ENCODE assay signal across 15 cellular contexts in the genomic region with DNA sequence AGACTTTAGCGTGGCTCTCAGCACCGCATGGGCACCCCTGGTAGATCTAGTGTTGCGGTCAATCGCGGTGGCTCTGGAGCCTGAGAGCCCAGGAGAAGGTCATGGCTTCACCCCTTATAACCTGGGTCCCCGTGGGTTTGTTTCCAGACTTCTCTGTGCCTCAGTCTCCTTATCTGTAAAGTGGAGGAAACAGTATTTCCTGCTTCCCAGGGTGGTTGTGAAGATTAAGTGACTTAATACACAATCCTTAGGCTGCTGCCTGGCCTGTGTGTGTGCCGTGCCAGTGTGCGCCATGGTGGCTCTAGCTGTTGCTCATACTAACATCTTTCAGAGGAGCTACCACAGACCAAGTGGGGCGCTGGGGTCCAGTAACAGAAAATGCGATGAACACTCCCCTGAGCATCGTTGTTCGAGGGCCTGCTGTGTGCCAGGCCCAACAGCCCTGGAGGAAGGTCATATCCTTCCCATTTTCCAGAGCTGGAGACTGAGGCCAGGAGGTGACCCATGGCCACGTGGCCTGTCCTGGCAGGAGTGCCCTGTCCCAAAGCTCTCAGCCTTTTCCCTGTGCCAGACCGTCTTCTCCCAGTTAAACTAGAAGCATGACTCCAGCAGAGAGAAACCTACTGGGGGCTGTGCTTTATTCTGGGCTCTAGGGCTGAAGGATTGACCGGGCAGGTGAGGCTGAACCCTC.
DNase-seq lines count a peak whose midpoint lies in the region; ATAC-seq, FAIRE-seq and TF ChIP-seq lines count a peak whose summit lies in the region.
"Had no signal": no experiment of that assay in that cellular context is flagged by ENCODE, and none has a peak within 500 bp of the region (broad histone marks: within the 10 kb centered on the region; RNA-seq: fewer than 3 reads in every experiment).

No MANE protein-coding gene starts in this region.

- no peak overlapping the region for H3K18ac ChIP-seq in IMR-90 (ENCODE audit: low read depth, low read length)

- H3K36me3 Mint-ChIP-seq in progenitor cell of endocrine pancreas (ENCODE audit: insufficient read depth), result peaks cover 5% of the 10 kb centered on the region
- H3K36me3 Mint-ChIP-seq in naive thymus-derived CD4-positive, alpha-beta T cell, result peaks cover 0 to 15% (median 7%) of the 10 kb centered on the region in 5 donors

- ATAC-seq in IMR-90 (ENCODE audit: low read depth) (no peak), HG03175 (IDR thresholded peaks at IDR 0.05; ENCODE audit: unreplicated experiment) (no peak), omental fat pad (ENCODE audit: low FRiP score) (no peak)
- ATAC-seq in naive thymus-derived CD4-positive, alpha-beta T cell, result no peak
- ATAC-seq: activated T-cell treated with anti-CD3 and anti-CD28 coated beads, Interleukin-2, amount 50 U/mL, for 4 hours had no signal

- no peak overlapping the region for H2AK9ac ChIP-seq in IMR-90 (replicated peaks; ENCODE audit: low read depth, low read length, poor library complexity)

- H4K5ac ChIP-seq in IMR-90 (ENCODE audit: low read depth, low read length), result no peak overlapping the region

- H3K9me3 ChIP-seq in IMR-90 (ENCODE audit: control insufficient read depth, insufficient read depth, low read length) (peaks cover 3% of the 10 kb centered on the region), adipocyte (ENCODE audit: control insufficient read depth, low read length) (no peaks in the 10 kb centered on the region), keratinocyte (ENCODE audit: control insufficient read depth, low read depth, low read length) (no peaks in the 10 kb centered on the region)
- H3K9me3 ChIP-seq in naive thymus-derived CD4-positive, alpha-beta T cell (ENCODE audit: control insufficient read depth in 2 of 3, low read length in 3 of 3), result no peaks in the 10 kb centered on the region
- H3K9me3 ChIP-seq: adrenal gland, BE2C, SJCRH30 had no signal

- H3K14ac ChIP-seq in IMR-90 (replicated peaks; ENCODE audit: low read depth, low read length), result no peak overlapping the region

- H3K23ac ChIP-seq in IMR-90 (ENCODE audit: low read depth, low read length), result no peak overlapping the region

- no peak overlapping the region for H2BK5ac ChIP-seq in IMR-90 (ENCODE audit: low read depth, low read length, poor library complexity, severe bottlenecking)

- H3K4me2 ChIP-seq in IMR-90 (ENCODE audit: low read depth, low read length) (no peak overlapping the region), keratinocyte (ENCODE audit: control insufficient read depth, extremely low read depth, insufficient read depth, low read depth, low read length) (peak overlapping the region; percentile 20)

- H3K27me3 ChIP-seq in IMR-90 (ENCODE audit: control insufficient read depth, insufficient read depth, low read length) (no peaks in the 10 kb centered on the region), adipocyte (replicated peaks; ENCODE audit: control insufficient read depth, insufficient read depth, low read length) (no peaks in the 10 kb centered on the region), keratinocyte (ENCODE audit: control insufficient read depth, extremely low read depth, insufficient read depth, low read length) (no peaks in the 10 kb centered on the region)
- H3K27me3 ChIP-seq in naive thymus-derived CD4-positive, alpha-beta T cell (ENCODE audit: control insufficient read depth in 2 of 2, insufficient read depth in 2 of 2, low read length in 2 of 2), result no peaks in the 10 kb centered on the region
- H3K27me3 ChIP-seq: adrenal gland, BE2C, SJCRH30 had no signal

- H4K20me1 ChIP-seq in IMR-90 (ENCODE audit: insufficient read depth, low read length) (peaks cover 17% of the 10 kb centered on the region), keratinocyte (ENCODE audit: control insufficient read depth, extremely low read depth, insufficient read depth, low read length) (no peaks in the 10 kb centered on the region)

- peaks cover 3% of the 10 kb centered on the region; the same call in 1 of the 2 replicates for H3K36me3 ChIP-seq in IMR-90 (ENCODE audit: control insufficient read depth, insufficient read depth, low read length)
- no peaks in the 10 kb centered on the region for H3K36me3 ChIP-seq in adipocyte (ENCODE audit: control insufficient read depth, insufficient read depth, low read length, severe bottlenecking)
- H3K36me3 ChIP-seq in keratinocyte (ENCODE audit: control insufficient read depth in 2 of 2, extremely low read depth in 1 of 2, insufficient read depth in 2 of 2, low read length in 2 of 2), result peaks cover 10 to 20% of the 10 kb centered on the region in 2 experiments
- H3K36me3 ChIP-seq in naive thymus-derived CD4-positive, alpha-beta T cell (ENCODE audit: control insufficient read depth in 2 of 3, insufficient read depth in 3 of 3, low read length in 3 of 3), result peaks cover 0 to 13% (median 0%) of the 10 kb centered on the region in 3 experiments
- H3K36me3 ChIP-seq: adrenal gland, BE2C, SJCRH30 had no signal

- dilution Hi-C loops in IMR-90 (cut with HindIII; ENCODE audit: low sequenced_read_pairs, unreplicated experiment) (no loop called here), keratinocyte (cut with MboI; ENCODE audit: extremely low pct_ligation_motif_present, low sequenced_read_pairs) (no loop called here)

- in situ Hi-C loops in IMR-90 (cut with MboI; ENCODE audit: low sequenced_read_pairs), result no loop called here

- no peak for TF ChIP-seq RAD21 in IMR-90 (IDR thresholded peaks at IDR 0.05; ENCODE audit: low read length)

- H3K4me1 ChIP-seq in IMR-90 (ENCODE audit: control insufficient read depth, insufficient read depth, low read length) (peaks cover 13% of the 10 kb centered on the region), adipocyte (ENCODE audit: control insufficient read depth, insufficient read depth, low read length) (peaks cover 41% of the 10 kb centered on the region), keratinocyte (ENCODE audit: control insufficient read depth, extremely low read depth, insufficient read depth, low read length) (peaks cover 38% of the 10 kb centered on the region)
- no peaks in the 10 kb centered on the region for H3K4me1 ChIP-seq in naive thymus-derived CD4-positive, alpha-beta T cell (ENCODE audit: control insufficient read depth in 2 of 2, insufficient read depth in 2 of 2, low read length in 2 of 2)
- H3K4me1 ChIP-seq: BE2C, SJCRH30 had no signal

- no peak overlapping the region; the same call in 2 of the 3 replicates for H2BK15ac ChIP-seq in IMR-90 (ENCODE audit: low read depth, low read length)

- FAIRE-seq in keratinocyte (lab: Jason Lieb, UNC), result no peak

- WGBS in IMR-90 (ENCODE audit: extremely low coverage in 2 of 2, insufficient read length in 1 of 2), 2 experiments, result 100% methylated on average over 4 of the region's 15 CpGs; no CpG with 5 or more reads in 1 of the 2 experiments

- no peak overlapping the region for H3K27ac ChIP-seq in IMR-90 (ENCODE audit: insufficient read depth, low read length)
- peak overlapping the region; percentile 32 for H3K27ac ChIP-seq in keratinocyte (ENCODE audit: control insufficient read depth, insufficient read depth, low read length)
- H3K27ac ChIP-seq in naive thymus-derived CD4-positive, alpha-beta T cell (ENCODE audit: low read depth, low read length), result no peak overlapping the region
- H3K27ac ChIP-seq: SJCRH30 had no signal

- DNase-seq in IMR-90, result no peak
- DNase-seq in adipocyte (ENCODE audit: low read depth), result no peak
- DNase-seq in keratinocyte (ENCODE audit: low read depth, low spot score), result no peak
- DNase-seq in progenitor cell of endocrine pancreas (ENCODE audit: low spot score, unreplicated experiment), result no peak
- DNase-seq in NCI-H1092 (lab: John Stamatoyannopoulos, UW), result no peak
- no peak for DNase-seq in omental fat pad (ENCODE audit: low spot score)
- DNase-seq in naive thymus-derived CD4-positive, alpha-beta T cell, result no peak
- DNase-seq: activated CD4-positive, alpha-beta T cell treated with anti-CD3 and anti-CD28 coated beads, Interleukin-2, amount 50 U/mL, for 1 hour; activated T-cell treated with anti-CD3 and anti-CD28 coated beads, Interleukin-2, amount 50 U/mL, for 4 hours; BE2C; NK-92 treated with Interleukin-12 subunit alpha and Interleukin-12 subunit beta, amount 100 ng/mL, for 24 hours; SJCRH30; T1000 had no signal

- TF ChIP-seq CTCF in IMR-90 (conservative IDR thresholded peaks at IDR 0.05; ENCODE audit: low read depth, low read length) (no peak), keratinocyte (optimal IDR thresholded peaks at IDR 0.05 in 1 of 3, IDR thresholded peaks at IDR 0.05 in 1 of 3, conservative IDR thresholded peaks at IDR 0.05 in 1 of 3; ENCODE audit: extremely low read depth in 1 of 3, insufficient read depth in 2 of 3, low read length in 3 of 3) (no peak), progenitor cell of endocrine pancreas (IDR thresholded peaks at IDR 0.05; ENCODE audit: unreplicated experiment) (no peak), omental fat pad (IDR thresholded peaks at IDR 0.05) (no peak)

- H3K4me1 Mint-ChIP-seq in progenitor cell of endocrine pancreas (ENCODE audit: low read depth), result peaks cover 13% of the 10 kb centered on the region
- H3K4me1 Mint-ChIP-seq in naive thymus-derived CD4-positive, alpha-beta T cell, result peaks cover 6 to 27% (median 12%) of the 10 kb centered on the region in 7 donors

- H3K9ac ChIP-seq in IMR-90 (ENCODE audit: low read depth, low read length), result no peak overlapping the region
- peak overlapping the region; percentile 44 for H3K9ac ChIP-seq in adipocyte (ENCODE audit: low read length)
- H3K9ac ChIP-seq in keratinocyte (ENCODE audit: control insufficient read depth, extremely low read depth, insufficient read depth, low read length), result peak overlapping the region; percentile 13

- H3K4me3 Mint-ChIP-seq in progenitor cell of endocrine pancreas (ENCODE audit: low read depth), result no peak overlapping the region
- no peak overlapping the region for H3K4me3 Mint-ChIP-seq in naive thymus-derived CD4-positive, alpha-beta T cell
- H3K4me3 Mint-ChIP-seq: activated T-cell treated with anti-CD3 and anti-CD28 coated beads, Interleukin-2, amount 50 U/mL, for 4 hours had no signal

- POLR2A ChIA-PET in IMR-90 (lab: Charles Lee; ENCODE audit: unreplicated experiment), result no interaction called here
- POLR2A ChIA-PET in naive thymus-derived CD4-positive, alpha-beta T cell (lab: Charles Lee), result no interaction called here

- H3K56ac ChIP-seq in IMR-90 (ENCODE audit: extremely low read depth, insufficient read depth, low read length), result no peak overlapping the region

- H3K4me3 ChIP-seq in IMR-90 (ENCODE audit: insufficient read depth, low read depth, low read length) (no peak overlapping the region), adipocyte (ENCODE audit: low read length) (no peak overlapping the region), keratinocyte (ENCODE audit: control insufficient read depth in 2 of 3, extremely low read depth in 1 of 3, insufficient read depth in 2 of 3, low read depth in 1 of 3, low read length in 3 of 3) (no peak overlapping the region)
- no peak overlapping the region for H3K4me3 ChIP-seq in naive thymus-derived CD4-positive, alpha-beta T cell (ENCODE audit: low read length)
- H3K4me3 ChIP-seq: adrenal gland, SJCRH30 had no signal

- H3K9me3 Mint-ChIP-seq in progenitor cell of endocrine pancreas (ENCODE audit: low read depth), result peaks cover 5% of the 10 kb centered on the region
- peaks cover 0 to 2% (median 0%) of the 10 kb centered on the region in 11 donors for H3K9me3 Mint-ChIP-seq in naive thymus-derived CD4-positive, alpha-beta T cell
- H3K9me3 Mint-ChIP-seq: activated T-cell treated with anti-CD3 and anti-CD28 coated beads, Interleukin-2, amount 50 U/mL, for 4 hours had no signal

- H3K27ac Mint-ChIP-seq in progenitor cell of endocrine pancreas, result peak overlapping the region; percentile 62
- H3K27ac Mint-ChIP-seq in naive thymus-derived CD4-positive, alpha-beta T cell, result peak overlapping the region in 1 of 9 donors; percentile 30

- H4K91ac ChIP-seq in IMR-90 (ENCODE audit: insufficient read depth, low read depth, low read length), result no peak overlapping the region

- H2AK5ac ChIP-seq in IMR-90 (ENCODE audit: low read depth, low read length), result peak overlapping the region; percentile 70

- no peak overlapping the region for H2AFZ ChIP-seq in IMR-90 (replicated peaks; ENCODE audit: low read length, poor library complexity)
- no peak overlapping the region for H2AFZ ChIP-seq in keratinocyte (ENCODE audit: control insufficient read depth, low read length)

- H3K79me1 ChIP-seq in IMR-90 (ENCODE audit: low read depth in 1 of 2, low read length in 2 of 2), result peaks cover 53 to 78% of the 10 kb centered on the region in 2 experiments

- H3K9me1 ChIP-seq in IMR-90 (ENCODE audit: insufficient read depth, low read length) (peaks cover 21% of the 10 kb centered on the region), keratinocyte (ENCODE audit: control insufficient read depth, extremely low read depth, insufficient read depth, low read length) (peaks cover 10% of the 10 kb centered on the region)

- intact Hi-C loops in IMR-90 (cut with micrococcal nuclease), result no loop called here
- intact Hi-C loops in naive thymus-derived CD4-positive, alpha-beta T cell (cut with micrococcal nuclease), result no loop called here

- no peak for TF ChIP-seq POLR2A in IMR-90 (IDR thresholded peaks at IDR 0.05; ENCODE audit: low read depth, low read length)

- no peak overlapping the region for H2BK20ac ChIP-seq in IMR-90 (ENCODE audit: low read depth, low read length)

- peak overlapping the region; percentile 52; the same call in 1 of the 2 replicates for H3K4ac ChIP-seq in IMR-90 (ENCODE audit: low read depth, low read length)

- H3K79me2 ChIP-seq in keratinocyte (ENCODE audit: control insufficient read depth, insufficient read depth, low read length), result peaks cover 88% of the 10 kb centered on the region

- H2BK120ac ChIP-seq in IMR-90 (ENCODE audit: low read depth, low read length), result no peak overlapping the region

- no TSS peak for BruUV-seq in IMR-90 (replicated peaks; lab: Mats Ljungman, UMichigan)

- CTCF ChIA-PET in IMR-90 (lab: Yijun Ruan, JAX), result no interaction called here
- CTCF ChIA-PET in naive thymus-derived CD4-positive, alpha-beta T cell (lab: Charles Lee), result no interaction called here

- H3K27me3 Mint-ChIP-seq in progenitor cell of endocrine pancreas, result no peaks in the 10 kb centered on the region
- no peaks in the 10 kb centered on the region for H3K27me3 Mint-ChIP-seq in naive thymus-derived CD4-positive, alpha-beta T cell

- no peak overlapping the region for H4K8ac ChIP-seq in IMR-90 (ENCODE audit: low read depth in 2 of 2, low read length in 2 of 2)
